ENCODE assay signal across 10 cellular contexts in genomic region chr3:95442766-95443165, GRCh38.
"Had no signal": no experiment of that assay in that cellular context is flagged by ENCODE, and none has a peak within 500 bp of the region (broad histone marks: within the 10 kb centered on the region; RNA-seq: fewer than 3 reads in every experiment).

No MANE protein-coding gene starts in this region.

- H3K27ac ChIP-seq: HL-60 had no signal

- FAIRE-seq: H1, H54, HTR-8/SVneo, K562 had no signal

- H3K27ac Mint-ChIP-seq: GM23338, H9 had no signal

- H3K4me3 Mint-ChIP-seq: GM23338, H9 had no signal

- H3K4me3 ChIP-seq: GM23338, K562 had no signal

- DNase-seq: H9, HCEC 1CT, IMR-90, KG1 had no signal

- ATAC-seq: GM23338, K562 had no signal
